ENCODE assay signal across 1 cellular context in genomic region chr2:197149546-197149945, GRCh38.
TF ChIP-seq lines count a peak whose summit lies in the region.

No MANE protein-coding gene starts in this region.

TF ChIP-seq in GM12878, 131 proteins besides CTCF, POLR2A, EP300 and RAD21 (continued from another document):
- peak; percentile 52; the same call in 1 of the 2 replicates for TF ChIP-seq RUNX3 (IDR thresholded peaks at IDR 0.05; ENCODE audit: low read length)
- no peak for TF ChIP-seq SMAD5 (IDR thresholded peaks at IDR 0.05; ENCODE audit: low read depth)
- no peak for TF ChIP-seq POLR2AphosphoS5 (IDR thresholded peaks at IDR 0.05; ENCODE audit: low read length)
- TF ChIP-seq KLF5 (IDR thresholded peaks at IDR 0.05; ENCODE audit: partially characterized antibody) = no peak
- no peak for TF ChIP-seq CBX3 (IDR thresholded peaks at IDR 0.05; ENCODE audit: borderline replicate concordance, low read depth)
- no peak for TF ChIP-seq TCF7 (IDR thresholded peaks at IDR 0.05; ENCODE audit: borderline replicate concordance)
- no peak for TF ChIP-seq SREBF1 (IDR thresholded peaks at IDR 0.05; ENCODE audit: low read length)
- peak; percentile 79 for TF ChIP-seq JUNB (IDR thresholded peaks at IDR 0.05)
- no peak for TF ChIP-seq ETV6 (conservative IDR thresholded peaks at IDR 0.05 in 1 of 2, IDR thresholded peaks at IDR 0.05 in 1 of 2; ENCODE audit: borderline replicate concordance in 1 of 2, low read depth in 1 of 2)
- TF ChIP-seq CREM (IDR thresholded peaks at IDR 0.05; ENCODE audit: low read depth) = no peak
- TF ChIP-seq EGR1 (IDR thresholded peaks at IDR 0.05; ENCODE audit: borderline replicate concordance in 1 of 2, low read depth in 2 of 2, low read length in 2 of 2) = no peak
- no peak for TF ChIP-seq HSF1 (IDR thresholded peaks at IDR 0.05; ENCODE audit: low read depth, low read length)
- no peak for TF ChIP-seq HDAC6 (IDR thresholded peaks at IDR 0.05; ENCODE audit: unreplicated experiment)
- no peak for TF ChIP-seq ATF2 (IDR thresholded peaks at IDR 0.05; ENCODE audit: low read length)
- no peak for TF ChIP-seq CBFB (IDR thresholded peaks at IDR 0.05; ENCODE audit: low read depth)
- TF ChIP-seq IRF4 (IDR thresholded peaks at IDR 0.05; ENCODE audit: low read depth, low read length) = peak; percentile 68; the same call in 1 of the 2 replicates
- no peak for TF ChIP-seq ZBTB11 (CRISPR knock-in tag; IDR thresholded peaks at IDR 0.05)
- TF ChIP-seq ZBTB33 (IDR thresholded peaks at IDR 0.05) = no peak
- TF ChIP-seq POLR2AphosphoS2 (IDR thresholded peaks at IDR 0.05; ENCODE audit: low read depth, low read length) = no peak
- no peak for TF ChIP-seq IKZF1 (conservative IDR thresholded peaks at IDR 0.05)
- no peak for TF ChIP-seq IRF3 (IDR thresholded peaks at IDR 0.05)
- TF ChIP-seq RCOR1 (conservative IDR thresholded peaks at IDR 0.05; ENCODE audit: low read depth, low read length) = no peak
- TF ChIP-seq IRF5 (IDR thresholded peaks at IDR 0.05; ENCODE audit: borderline replicate concordance) = no peak
- no peak for TF ChIP-seq POU2F2 (IDR thresholded peaks at IDR 0.05; ENCODE audit: borderline replicate concordance, low read depth, low read length)
- TF ChIP-seq BHLHE40 (IDR thresholded peaks at IDR 0.05; ENCODE audit: borderline replicate concordance in 1 of 2, low read depth in 2 of 2, low read length in 1 of 2) = peak in 1 of 2 experiments; percentile 9; a peak in 1 of 4 replicates
